Comparison of ENCODE assay signal across 8 cellular contexts in genomic region chr17:50290074-50290702, GRCh38. TPM values are rescaled to one million over a fixed set of nuclear protein-coding genes. Genes with fewer than 3 reads are reported as not detected.
DNase-seq lines count a peak whose midpoint lies in the region; ATAC-seq and TF ChIP-seq lines count a peak whose summit lies in the region.

No MANE protein-coding gene starts in this region.

- H3K9ac ChIP-seq in GM23248 (peak overlapping the region; percentile 88), MM.1S (ENCODE audit: low read length) (no peak overlapping the region)

- peaks cover 31% of the 10 kb centered on the region for H3K79me2 ChIP-seq in GM23248 (ENCODE audit: insufficient read depth)
- H3K79me2 ChIP-seq in MM.1S (ENCODE audit: low read length) = no peaks in the 10 kb centered on the region

- DNase-seq in GM23248 (peak; percentile 99), Peyer's patch (peak in 2 of 3 donors; percentile 25 to 79), ecto neural progenitor cell (ENCODE audit: low spot score) (peak; percentile 49), mucosa of descending colon (peak; percentile 31 to 74 (median 62)), uterus (peak; percentile 86 to 95), BE2C (no peak), MM.1S (no peak)

- no peak for TF ChIP-seq POLR2A in Peyer's patch (IDR thresholded peaks at IDR 0.05)
- no peak for TF ChIP-seq POLR2A in uterus (IDR thresholded peaks at IDR 0.05)

- no peaks in the 10 kb centered on the region for H4K20me1 ChIP-seq in GM23248 (ENCODE audit: insufficient read depth)
- no peaks in the 10 kb centered on the region for H4K20me1 ChIP-seq in MM.1S (ENCODE audit: insufficient read depth, low read length)

- H3K9me3 ChIP-seq in GM23248 (ENCODE audit: low read depth) = no peaks in the 10 kb centered on the region
- H3K9me3 ChIP-seq in Peyer's patch = no peaks in the 10 kb centered on the region
- H3K9me3 ChIP-seq in mucosa of descending colon = no peaks in the 10 kb centered on the region
- no peaks in the 10 kb centered on the region for H3K9me3 ChIP-seq in uterus
- no peaks in the 10 kb centered on the region for H3K9me3 ChIP-seq in BE2C
- H3K9me3 ChIP-seq in MM.1S (replicated peaks; ENCODE audit: insufficient read depth, low read length) = no peaks in the 10 kb centered on the region

- H3K4me1 ChIP-seq in GM23248 (ENCODE audit: insufficient read depth) (peaks cover 30% of the 10 kb centered on the region), Peyer's patch (peaks cover 0 to 17% (median 0%) of the 10 kb centered on the region in 4 donors), mucosa of descending colon (ENCODE audit: low read depth) (peaks cover 4% of the 10 kb centered on the region), uterus (peaks cover 0 to 4% of the 10 kb centered on the region in 2 donors), BE2C (peaks cover 4% of the 10 kb centered on the region), MM.1S (ENCODE audit: low read length) (no peaks in the 10 kb centered on the region)

- intact Hi-C loops in mucosa of descending colon (cut with DNase I, micrococcal nuclease) (loop anchor here in 1 of 2 donors (10.0 kb wide), 1 partner anchor 115 kb away; no protein-coding TSS in a partner anchor), uterus (cut with DNase I; ENCODE audit: low total_unique reads) (no loop called here)

- peak overlapping the region; percentile 57 for H2AFZ ChIP-seq in GM23248
- no peak overlapping the region for H2AFZ ChIP-seq in MM.1S (ENCODE audit: low read length)

- H3K27me3 ChIP-seq in GM23248 (replicated peaks; ENCODE audit: insufficient read depth) = no peaks in the 10 kb centered on the region
- H3K27me3 ChIP-seq in Peyer's patch = no peaks in the 10 kb centered on the region
- H3K27me3 ChIP-seq in uterus = no peaks in the 10 kb centered on the region
- H3K27me3 ChIP-seq in BE2C = no peaks in the 10 kb centered on the region
- H3K27me3 ChIP-seq in MM.1S (replicated peaks; ENCODE audit: insufficient read depth, low read length) = 0 out of 2 replicates have a peak, but pooled peaks cover 4% of the 10 kb centered on the region

- WGBS in GM23248 (ENCODE audit: low coverage in 1 of 2, low lambda C conversion rate in 2 of 2, missing lambda C conversion rate in 2 of 2), 2 experiments = 22 to 26% methylated on average over 8 of the region's 8 CpGs

- ATAC-seq in mucosa of descending colon = peak; percentile 95
- no peak for ATAC-seq in GM21737 (IDR thresholded peaks at IDR 0.05; ENCODE audit: unreplicated experiment)

- H3K4me2 ChIP-seq in GM23248 (ENCODE audit: unreplicated experiment) (peak overlapping the region; percentile 92), MM.1S (ENCODE audit: low read depth, low read length) (no peak overlapping the region)

- TF ChIP-seq CTCF in Peyer's patch (IDR thresholded peaks at IDR 0.05) = no peak
- no peak for TF ChIP-seq CTCF in mucosa of descending colon (IDR thresholded peaks at IDR 0.05)
- TF ChIP-seq CTCF in uterus (IDR thresholded peaks at IDR 0.05) = no peak
- no peak for TF ChIP-seq CTCF in BE2C (IDR thresholded peaks at IDR 0.05; ENCODE audit: low read depth, low read length)
- no peak for TF ChIP-seq CTCF in MM.1S (IDR thresholded peaks at IDR 0.05; ENCODE audit: low read length)

- in situ Hi-C loops in GM23248 (cut with MboI) = loop anchor here (10.0 kb wide), 1 partner anchor 195 kb away; the partner anchor contains the start of gene PDK2

- H3F3A ChIP-seq in GM23248 (ENCODE audit: insufficient read depth) (peaks cover 24% of the 10 kb centered on the region), MM.1S (ENCODE audit: insufficient read depth, low read length) (no peaks in the 10 kb centered on the region)

- no peaks in the 10 kb centered on the region for H3K36me3 ChIP-seq in GM23248 (ENCODE audit: low read depth)
- no peaks in the 10 kb centered on the region for H3K36me3 ChIP-seq in Peyer's patch
- H3K36me3 ChIP-seq in mucosa of descending colon (ENCODE audit: low read depth) = no peaks in the 10 kb centered on the region
- no peaks in the 10 kb centered on the region for H3K36me3 ChIP-seq in uterus
- H3K36me3 ChIP-seq in BE2C = no peaks in the 10 kb centered on the region
- no peaks in the 10 kb centered on the region for H3K36me3 ChIP-seq in MM.1S (replicated peaks; ENCODE audit: insufficient read depth, low read length)

- peak overlapping the region; percentile 97 for H3K27ac ChIP-seq in GM23248
- H3K27ac ChIP-seq in Peyer's patch = peak overlapping the region; percentile 44 to 84 (median 63)
- H3K27ac ChIP-seq in uterus = peak overlapping the region; percentile 82 to 85
- H3K27ac ChIP-seq in MM.1S (ENCODE audit: low read length) = no peak overlapping the region

- H3K4me3 ChIP-seq in GM23248 (peak overlapping the region; percentile 70), Peyer's patch (no peak overlapping the region), mucosa of descending colon (no peak overlapping the region), uterus (peak overlapping the region in 1 of 2 donors; percentile 3), BE2C (ENCODE audit: low read depth, low read length) (no peak overlapping the region), MM.1S (ENCODE audit: low read length) (no peak overlapping the region)

- H3K9me2 ChIP-seq in GM23248 (ENCODE audit: insufficient read depth) = no peaks in the 10 kb centered on the region
- H3K9me2 ChIP-seq in MM.1S (replicated peaks; ENCODE audit: insufficient read depth, low read length) = no peaks in the 10 kb centered on the region

RNA-seq across cellular contexts. Expression of gene TMEM92, which starts 15.9 kb away (rescaled TPM):
- total RNA-seq in GM23248 (2014; rRNA removed; shearing (Covaris generic)) = 0.32 TPM in 1 of 2 replicates, not detected in the other
- 0.61 TPM in 1 of 2 replicates, not detected in the other for polyA plus RNA-seq in GM23248 (2016; fragmentation: Nextera tagmentation; extraction: Ambion mirVana)
- total RNA-seq in Peyer's patch = 10 to 100 TPM in 3 of 4 donors, under 1 TPM in 1; 0.83 to 86.0 (median 50.6) TPM
- total RNA-seq in mucosa of descending colon = 1 to 10 TPM; 1.3 to 2.8 (median 2.6) TPM
- total RNA-seq in uterus = under 1 TPM in 2 of 4 donors, not detected in 2; 0.07 to 0.91 TPM
- not detected for polyA plus RNA-seq in BE2C (2012; ENCODE audit: insufficient read depth, insufficient read length, low read depth)

RNA-seq across cellular contexts. Expression of gene XYLT2, which starts 55.7 kb away (rescaled TPM):
- 43.6 and 70.1 TPM in 2 replicates for total RNA-seq in GM23248 (2014; rRNA removed; shearing (Covaris generic))
- polyA plus RNA-seq in GM23248 (2016; fragmentation: Nextera tagmentation; extraction: Ambion mirVana) = 25.3 and 27.3 TPM in 2 replicates
- total RNA-seq in Peyer's patch (10 to 100 TPM; 17.7 to 41.3 (median 27.1) TPM), mucosa of descending colon (10 to 100 TPM; 14.7 to 20.0 (median 18.4) TPM), uterus (10 to 100 TPM; 23.5 to 34.0 (median 28.5) TPM)
- 15.8 TPM for polyA plus RNA-seq in BE2C (2012; ENCODE audit: insufficient read depth, insufficient read length, low read depth)

Comparison
In these comparisons a context has a peak if more than half of its experiments do, and no peak if none do; other contexts are left out.
1. DNase-seq: peak in GM23248 (single experiment), Peyer's patch (2 of 3), ecto neural progenitor cell (single experiment), mucosa of descending colon (3 of 3) and uterus (2 of 2); none in BE2C (single experiment) and MM.1S (single experiment).